28 cellular contexts compared by ENCODE assay signal in the genomic region with DNA sequence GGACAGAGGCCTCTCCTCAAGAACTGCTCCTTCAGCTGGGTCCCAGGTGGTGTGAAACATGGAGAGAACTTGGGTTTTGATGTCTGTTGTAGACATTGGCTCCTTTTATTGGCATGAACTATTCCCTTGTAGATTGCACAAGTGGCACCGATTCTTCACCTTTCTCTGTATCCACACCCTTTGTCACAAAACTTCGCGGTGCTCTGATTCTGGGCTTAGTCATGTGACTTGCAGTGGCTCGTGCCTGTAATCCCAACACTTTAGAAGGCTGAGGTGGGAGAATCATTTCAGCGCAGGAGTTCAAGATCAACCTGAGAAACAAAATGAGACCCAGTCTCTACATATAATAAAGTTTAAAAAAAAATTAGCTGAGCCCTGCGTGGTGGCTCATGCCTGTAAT.
"Had no signal": no experiment of that assay in that cellular context is flagged by ENCODE, and none has a peak within 500 bp of the region (broad histone marks: within the 10 kb centered on the region; RNA-seq: fewer than 3 reads in every experiment).

No MANE protein-coding gene starts in this region.

- H3K4me3 Mint-ChIP-seq: immature natural killer cell; mesothelial cell of epicardium; natural killer cell; nephron progenitor cell; neural progenitor cell; stimulated activated naive B cell treated with anti-CD40 and anti-IgM and Interleukin-4, amounts not matched to agents 10 μg/mL and 1 μg/mL and 100 μg/mL, for 72 hours had no signal

- H3K4me1 ChIP-seq: neural progenitor cell, right atrium auricular region, right lobe of liver, testis, transverse colon, vagina had no signal

- H3K27ac ChIP-seq: left lung, lower lobe of right lung, neural progenitor cell, ovary, right atrium auricular region, right lobe of liver, stomach, testis, transverse colon, upper lobe of left lung, vagina had no signal

- H3K4me3 ChIP-seq: left lung, lower lobe of right lung, neural progenitor cell, ovary, right atrium auricular region, right lobe of liver, smooth muscle cell, stomach, testis, thyroid gland, transverse colon, upper lobe of left lung, vagina had no signal

- H3K27me3 Mint-ChIP-seq: naive B cell; stimulated activated naive B cell treated with anti-CD40 and anti-IgM and Interleukin-4, amounts not matched to agents 10 μg/mL and 1 μg/mL and 100 μg/mL, for 72 hours had no signal

- H3K27me3 ChIP-seq: left lung, neural progenitor cell, ovary, right atrium auricular region, right lobe of liver, testis, thyroid gland, transverse colon, upper lobe of left lung, vagina had no signal

- H3K9me3 Mint-ChIP-seq: mesothelial cell of epicardium; natural killer cell; stimulated activated naive B cell treated with anti-CD40 and anti-IgM and Interleukin-4, amounts not matched to agents 10 μg/mL and 1 μg/mL and 100 μg/mL, for 72 hours had no signal

- H2AFZ ChIP-seq: neural progenitor cell had no signal

- H3K36me3 ChIP-seq: left lung, lower lobe of right lung, neural progenitor cell, ovary, right atrium auricular region, right lobe of liver, stomach, thyroid gland, transverse colon, upper lobe of left lung, vagina had no signal

- H3K27ac Mint-ChIP-seq: immature natural killer cell; mesothelial cell of epicardium; natural killer cell; nephron progenitor cell; neural progenitor cell; progenitor cell of endocrine pancreas; stimulated activated naive B cell treated with anti-CD40 and anti-IgM and Interleukin-4, amounts not matched to agents 10 μg/mL and 1 μg/mL and 100 μg/mL, for 72 hours had no signal

- H3K9me3 ChIP-seq: left lung, lower lobe of right lung, ovary, right lobe of liver, stomach, testis, thyroid gland, transverse colon, upper lobe of left lung, vagina had no signal

- ATAC-seq: left colon; left lung; lower lobe of right lung; natural killer cell; right lobe of liver; stimulated activated naive B cell treated with anti-CD40 and anti-IgM and Interleukin-4, amounts not matched to agents 10 μg/mL and 1 μg/mL and 100 μg/mL, for 72 hours; stimulated activated naive CD8-positive, alpha-beta T cell treated with anti-CD3 and anti-CD28 coated beads, Interleukin-15, Interleukin-2, amounts not matched to agents 100 U/mL and 50 U/mL, for 24 hours had no signal

- H3K36me3 Mint-ChIP-seq: immature natural killer cell; mesothelial cell of epicardium; naive B cell; natural killer cell; neural progenitor cell; stimulated activated naive B cell treated with anti-CD40 and anti-IgM and Interleukin-4, amounts not matched to agents 10 μg/mL and 1 μg/mL and 100 μg/mL, for 72 hours had no signal

- H3K4me2 ChIP-seq: neural progenitor cell, smooth muscle cell had no signal

- H3K4me1 Mint-ChIP-seq: immature natural killer cell, mesothelial cell of epicardium had no signal

- DNase-seq: hippocampal formation; immature natural killer cell; left colon; left lung; lower lobe of right lung; mammary epithelial cell; mesendoderm; naive B cell; natural killer cell; nephron progenitor cell; ovary; right lobe of liver; stimulated activated CD4-positive, alpha-beta T cell treated with anti-CD3 and anti-CD28 coated beads, Interleukin-1b, Interleukin-23, amount 100 ng/mL, for 48 hours; stimulated activated CD4-positive, alpha-beta T cell treated with anti-CD3 and anti-CD28 coated beads, Interleukin-2, amount 100 ng/mL, for 48 hours; stimulated activated CD4-positive, alpha-beta T cell treated with anti-CD3 and anti-CD28 coated beads, Interleukin-4, amount 100 ng/mL, for 4 hours; stimulated activated naive B cell treated with anti-CD40 and anti-IgM and Interleukin-4, amounts not matched to agents 10 μg/mL and 1 μg/mL and 100 μg/mL, for 72 hours; stimulated activated naive CD8-positive, alpha-beta T cell treated with anti-CD3 and anti-CD28 coated beads, Interleukin-15, Interleukin-2, amounts not matched to agents 100 U/mL and 50 U/mL, for 24 hours; stomach; testis; transverse colon; upper lobe of left lung had no signal
